In the genomic region with DNA sequence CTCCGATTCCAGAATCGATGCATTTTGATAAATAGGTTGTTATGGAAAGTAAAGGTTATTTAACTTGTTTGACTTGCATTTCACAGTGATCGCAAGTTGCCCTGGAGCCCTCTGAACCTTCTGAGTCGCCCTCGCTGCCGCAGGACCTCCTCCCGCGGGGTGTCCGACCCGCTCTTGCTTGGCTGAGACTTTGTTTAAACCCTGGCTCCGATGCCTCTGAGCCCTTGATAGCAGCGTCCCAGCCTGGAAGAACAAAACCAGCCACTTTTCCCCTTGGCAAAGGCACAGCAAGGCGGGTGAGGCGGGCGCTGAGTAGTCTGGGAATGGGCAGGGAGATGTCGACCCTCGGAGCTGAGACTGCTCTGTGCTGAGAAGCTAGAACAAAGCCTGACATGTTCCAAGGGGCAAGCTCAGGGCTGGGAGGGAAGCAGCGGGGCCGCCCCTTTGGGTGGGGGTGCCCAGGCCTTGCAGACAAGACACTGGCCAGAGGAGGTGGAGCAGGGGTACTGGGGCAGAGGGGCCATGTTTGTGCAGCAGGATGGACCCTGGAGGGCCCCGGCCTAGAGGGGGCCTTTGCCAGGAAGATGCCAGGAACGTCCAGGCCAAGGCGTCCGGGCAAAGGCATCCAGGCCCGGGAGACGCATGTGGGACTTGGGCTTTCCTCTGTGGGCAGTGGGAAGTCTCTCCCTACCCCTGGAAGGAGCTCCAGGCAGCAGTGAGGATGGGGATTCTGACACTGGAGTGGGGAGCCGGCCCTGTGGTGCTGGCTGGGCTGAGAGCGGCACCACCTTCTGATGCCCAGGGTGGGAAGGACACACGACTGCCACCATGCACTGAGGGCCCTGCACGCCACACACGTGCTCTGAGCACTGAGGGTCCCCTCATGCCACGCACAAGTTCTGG, we compare ENCODE assay signal across 22 cellular contexts. TPM values are rescaled to one million over a fixed set of nuclear protein-coding genes. Genes with fewer than 3 reads are reported as not detected.
DNase-seq lines count a peak whose midpoint lies in the region; ATAC-seq, FAIRE-seq and TF ChIP-seq lines count a peak whose summit lies in the region.
"Had no signal": no experiment of that assay in that cellular context is flagged by ENCODE, and none has a peak within 500 bp of the region (broad histone marks: within the 10 kb centered on the region; RNA-seq: fewer than 3 reads in every experiment).

No MANE protein-coding gene starts in this region.

- ATAC-seq in HCT116, result no peak

- RAD21 ChIA-PET in HCT116 (lab: Charles Lee; ENCODE audit: low non-redundant PET in 1 of 2, low total read pairs in 2 of 2, uncharacterized antibody in 2 of 2, unreplicated experiment in 2 of 2), result no interaction called here

- H3K4me1 ChIP-seq in HCT116 (ENCODE audit: control insufficient read depth in 1 of 2, insufficient read depth in 2 of 2, low read length in 2 of 2) (no peaks in the 10 kb centered on the region), kidney (ENCODE audit: control insufficient read depth in 1 of 2, insufficient read depth in 1 of 2, low read depth in 1 of 2, low read length in 2 of 2) (no peaks in the 10 kb centered on the region), osteoblast (ENCODE audit: insufficient read depth, low read length) (no peaks in the 10 kb centered on the region), esophagus squamous epithelium (no peaks in the 10 kb centered on the region)
- H3K4me1 ChIP-seq: BE2C, HAP-1, SJSA1 had no signal

- no peak overlapping the region for H2AFZ ChIP-seq in HCT116 (ENCODE audit: low read depth, low read length, poor library complexity, severe bottlenecking)
- no peak overlapping the region for H2AFZ ChIP-seq in osteoblast (ENCODE audit: low read length)

- no peak for FAIRE-seq in kidney (lab: Jason Lieb, UNC)

- H3K27ac ChIP-seq in HCT116 (ENCODE audit: low read depth, low read length) (no peak overlapping the region), kidney (ENCODE audit: low read depth in 2 of 2, low read length in 2 of 2) (no peak overlapping the region), osteoblast (ENCODE audit: low read depth, low read length) (no peak overlapping the region), esophagus squamous epithelium (no peak overlapping the region)
- H3K27ac ChIP-seq: KMS-11, SJSA1 had no signal

- peaks cover 0 to 5% (median 2%) of the 10 kb centered on the region in 7 donors for H3K9me3 Mint-ChIP-seq in CD14-positive monocyte
- H3K9me3 Mint-ChIP-seq: CD4-positive, CD25-positive, alpha-beta regulatory T cell had no signal

- H3K9me2 ChIP-seq in HCT116 (ENCODE audit: insufficient read depth), result no peaks in the 10 kb centered on the region

- H3K4me1 Mint-ChIP-seq in CD14-positive monocyte, result no peaks in the 10 kb centered on the region
- H3K4me1 Mint-ChIP-seq: CD4-positive, CD25-positive, alpha-beta regulatory T cell had no signal

- BruUV-seq in HCT116 (replicated peaks; lab: Mats Ljungman, UMichigan), result no TSS peak

- H3K27me3 ChIP-seq in HCT116 (ENCODE audit: insufficient read depth, low read length), result no peaks in the 10 kb centered on the region
- H3K27me3 ChIP-seq in osteoblast (ENCODE audit: insufficient read depth, low read length), result no peaks in the 10 kb centered on the region
- H3K27me3 ChIP-seq in esophagus squamous epithelium, result no peaks in the 10 kb centered on the region
- H3K27me3 ChIP-seq: BE2C, SJSA1 had no signal

- no peaks in the 10 kb centered on the region for H3K79me2 ChIP-seq in HCT116 (ENCODE audit: insufficient read depth, low read length)
- H3K79me2 ChIP-seq in osteoblast (ENCODE audit: insufficient read depth, low read length), result no peaks in the 10 kb centered on the region

- H3K4me3 ChIP-seq in HCT116 (replicated peaks in 1 of 2; ENCODE audit: low read depth in 1 of 2, low read length in 2 of 2) (no peak overlapping the region), kidney (ENCODE audit: low read length in 2 of 2) (no peak overlapping the region), osteoblast (ENCODE audit: insufficient read depth, low read length) (no peak overlapping the region), esophagus squamous epithelium (no peak overlapping the region)
- H3K4me3 ChIP-seq: HAP-1, SJSA1 had no signal

- H3K27me3 Mint-ChIP-seq in CD14-positive monocyte (ENCODE audit: low read depth in 3 of 3), result peaks cover 0 to 2% (median 1%) of the 10 kb centered on the region in 3 donors
- H3K27me3 Mint-ChIP-seq: CD4-positive, CD25-positive, alpha-beta regulatory T cell had no signal

- no peak overlapping the region for H3K4me3 Mint-ChIP-seq in CD14-positive monocyte
- H3K4me3 Mint-ChIP-seq: CD4-positive, CD25-positive, alpha-beta regulatory T cell had no signal

- H3K36me3 Mint-ChIP-seq in CD14-positive monocyte, result peaks cover 43 to 80% of the 10 kb centered on the region in 2 donors

- WGBS in esophagus squamous epithelium, 2 donors, result 92 to 96% methylated on average over 13 to 14 of the region's 31 CpGs

- H3K9me3 ChIP-seq in HCT116 (ENCODE audit: control insufficient read depth in 1 of 2, insufficient read depth in 1 of 2, low read depth in 1 of 2, low read length in 2 of 2), result no peaks in the 10 kb centered on the region
- no peaks in the 10 kb centered on the region for H3K9me3 ChIP-seq in kidney (ENCODE audit: control insufficient read depth in 1 of 2, low read length in 2 of 2)
- H3K9me3 ChIP-seq in osteoblast (ENCODE audit: low read depth, low read length), result no peaks in the 10 kb centered on the region
- H3K9me3 ChIP-seq in esophagus squamous epithelium, result peaks cover 0 to 6% (median 0%) of the 10 kb centered on the region in 3 donors
- H3K9me3 ChIP-seq: BE2C, HAP-1, SJSA1 had no signal

- H3K9ac ChIP-seq in HCT116 (ENCODE audit: low read length) (no peak overlapping the region), kidney (ENCODE audit: low read length in 2 of 2) (no peak overlapping the region)
- H3K9ac ChIP-seq: KMS-11 had no signal

- POLR2A ChIA-PET in HCT116 (lab: Charles Lee), result no interaction called here

- H4K20me1 ChIP-seq in HCT116 (ENCODE audit: insufficient read depth) (no peaks in the 10 kb centered on the region), osteoblast (ENCODE audit: insufficient read depth, low read length) (peaks cover 9% of the 10 kb centered on the region)

- H3K36me3 ChIP-seq in HCT116 (ENCODE audit: control insufficient read depth in 1 of 2, insufficient read depth in 2 of 2, low read length in 2 of 2), result peaks cover 6 to 12% of the 10 kb centered on the region in 2 experiments
- peaks cover under 1 to 1% of the 10 kb centered on the region in 2 donors for H3K36me3 ChIP-seq in kidney (ENCODE audit: control insufficient read depth in 1 of 2, insufficient read depth in 2 of 2, low read length in 2 of 2)
- peaks cover 3% of the 10 kb centered on the region for H3K36me3 ChIP-seq in osteoblast (ENCODE audit: insufficient read depth, low read length)
- peaks cover 2 to 98% (median 10%) of the 10 kb centered on the region in 3 donors for H3K36me3 ChIP-seq in esophagus squamous epithelium
- H3K36me3 ChIP-seq: HAP-1 had no signal

- H3K27ac Mint-ChIP-seq in CD14-positive monocyte, result peak overlapping the region in 2 of 7 donors; percentile 15 to 41
- H3K27ac Mint-ChIP-seq: CD4-positive, CD25-positive, alpha-beta regulatory T cell had no signal

- CTCF ChIA-PET in HCT116 (lab: Charles Lee), result no interaction called here

- H3K4me2 ChIP-seq in HCT116 (ENCODE audit: low read length), result no peak overlapping the region
- no peak overlapping the region for H3K4me2 ChIP-seq in osteoblast (ENCODE audit: insufficient read depth, low read length)
- H3K4me2 ChIP-seq: KMS-11 had no signal

- no peak for TF ChIP-seq CTCF in CD14-positive monocyte (IDR thresholded peaks at IDR 0.05)
- no peak for TF ChIP-seq CTCF in HCT116 (IDR thresholded peaks at IDR 0.05 in 2 of 3, conservative IDR thresholded peaks at IDR 0.05 in 1 of 3; ENCODE audit: borderline replicate concordance in 1 of 3, insufficient read depth in 1 of 3, low read depth in 2 of 3, low read length in 2 of 3)
- no peak for TF ChIP-seq CTCF in kidney (IDR thresholded peaks at IDR 0.05; ENCODE audit: borderline replicate concordance, extremely low read depth, insufficient read depth)
- TF ChIP-seq CTCF in osteoblast (IDR thresholded peaks at IDR 0.05; ENCODE audit: extremely low read depth, low read depth, low read length), result no peak
- no peak for TF ChIP-seq CTCF in esophagus squamous epithelium (IDR thresholded peaks at IDR 0.05)

- DNase-seq in CD14-positive monocyte (ENCODE audit: low spot score) (peak; percentile 42), HCT116 (ENCODE audit: low read depth, low spot score) (no peak), kidney (peak; percentile 62), osteoblast (ENCODE audit: insufficient read length, low spot score, missing footprints) (peak; percentile 88), esophagus squamous epithelium (lab: John Stamatoyannopoulos, UW) (no peak), hippocampal formation (lab: John Stamatoyannopoulos, UW) (no peak), midbrain (lab: John Stamatoyannopoulos, UW) (no peak)
- DNase-seq: BE2C; CD4-positive, CD25-positive, alpha-beta regulatory T cell; DMS79; IMR-90; NCI-H1092 treated with DMSO at 0.1 percent for 48 hours; NCI-H1436 treated with DMSO at 0.1 percent for 48 hours; NCI-H1930; NCI-H2227 treated with DMSO at 0.1 percent for 48 hours; NCI-H510A; NCI-H748 treated with DMSO at 0.1 percent for 48 hours; NK-92 treated with Interleukin-12 subunit alpha and Interleukin-12 subunit beta, amount 100 ng/mL, for 24 hours had no signal

- intact Hi-C loops in CD14-positive monocyte (cut with micrococcal nuclease) (no loop called here), HCT116 (cut with micrococcal nuclease) (no loop called here), kidney (cut with DNase I) (no loop called here), esophagus squamous epithelium (cut with DNase I) (no loop called here)

- TF ChIP-seq POLR2A in HCT116 (IDR thresholded peaks at IDR 0.05; ENCODE audit: borderline replicate concordance, extremely low read depth, insufficient read depth, insufficient read length), result no peak
- no peak for TF ChIP-seq POLR2A in esophagus squamous epithelium (IDR thresholded peaks at IDR 0.05)

- TF ChIP-seq RAD21 in HCT116 (IDR thresholded peaks at IDR 0.05; ENCODE audit: low read depth), result no peak

RNA-seq across cellular contexts. Expression of a gene that starts 30.3 kb away (rescaled TPM):
- polyA plus RNA-seq in CD14-positive monocyte (not detected), kidney (ENCODE audit: insufficient read depth, low read depth, low replicate concordance) (0.22 TPM)
- total RNA-seq in HCT116 (2021; ENCODE audit: unreplicated experiment) (3.8 TPM), kidney (0.31 TPM), osteoblast (1.5 and 2.2 TPM in 2 replicates), esophagus squamous epithelium (not detected)
- polyA plus RNA-seq in HCT116 (2012), result 1.7 and 2.3 TPM in 2 replicates
- total RNA-seq: HT1080 had no signal
- polyA plus RNA-seq: CD4-positive, CD25-positive, alpha-beta regulatory T cell had no signal

RNA-seq across cellular contexts. Expression of a gene that starts 47.6 kb away (rescaled TPM):
- 10 to 100 TPM; 23.5 to 26.4 TPM for polyA plus RNA-seq in CD14-positive monocyte
- 74.5 TPM for total RNA-seq in HCT116 (2021; ENCODE audit: unreplicated experiment)
- 44.7 and 47.1 TPM in 2 replicates for polyA plus RNA-seq in HCT116 (2012)
- total RNA-seq in kidney, result 33.2 TPM
- 39.0 TPM for polyA plus RNA-seq in kidney (ENCODE audit: insufficient read depth, low read depth, low replicate concordance)
- 25.6 and 29.3 TPM in 2 replicates for total RNA-seq in osteoblast
- total RNA-seq in esophagus squamous epithelium, result 10 to 100 TPM; 15.1 to 21.1 (median 17.4) TPM

RNA-seq across cellular contexts. Expression of a gene that starts 59.1 kb away (rescaled TPM):
- not detected for polyA plus RNA-seq in CD14-positive monocyte
- total RNA-seq in HCT116 (2021; ENCODE audit: unreplicated experiment), result 53.7 TPM
- polyA plus RNA-seq in HCT116 (2012), result 33.6 and 34.3 TPM in 2 replicates
- total RNA-seq in kidney, result 1.8 TPM
- 0.47 TPM for polyA plus RNA-seq in kidney (ENCODE audit: insufficient read depth, low read depth, low replicate concordance)
- not detected in 2 replicates for total RNA-seq in osteoblast
- not detected for total RNA-seq in esophagus squamous epithelium
- total RNA-seq: CD4-positive, CD25-positive, alpha-beta regulatory T cell; HT1080; SJSA1 had no signal

Comparison
In these comparisons a context has a peak if more than half of its experiments do, and no peak if none do; other contexts are left out.
1. DNase-seq: peak in CD14-positive monocyte (single experiment), kidney (single experiment) and osteoblast (single experiment); none in HCT116 (single experiment), esophagus squamous epithelium (single experiment), hippocampal formation (0 of 2) and midbrain (single experiment).
2. RNA of a gene that starts 59.1 kb away (total RNA-seq): 53.7 TPM in HCT116 (single experiment); 1.8 TPM in kidney (single experiment), not detected in osteoblast and not detected in esophagus squamous epithelium; every median in the first group is over 10 times any median in the second.